1 cellular context compared by ENCODE assay signal in the genomic region with DNA sequence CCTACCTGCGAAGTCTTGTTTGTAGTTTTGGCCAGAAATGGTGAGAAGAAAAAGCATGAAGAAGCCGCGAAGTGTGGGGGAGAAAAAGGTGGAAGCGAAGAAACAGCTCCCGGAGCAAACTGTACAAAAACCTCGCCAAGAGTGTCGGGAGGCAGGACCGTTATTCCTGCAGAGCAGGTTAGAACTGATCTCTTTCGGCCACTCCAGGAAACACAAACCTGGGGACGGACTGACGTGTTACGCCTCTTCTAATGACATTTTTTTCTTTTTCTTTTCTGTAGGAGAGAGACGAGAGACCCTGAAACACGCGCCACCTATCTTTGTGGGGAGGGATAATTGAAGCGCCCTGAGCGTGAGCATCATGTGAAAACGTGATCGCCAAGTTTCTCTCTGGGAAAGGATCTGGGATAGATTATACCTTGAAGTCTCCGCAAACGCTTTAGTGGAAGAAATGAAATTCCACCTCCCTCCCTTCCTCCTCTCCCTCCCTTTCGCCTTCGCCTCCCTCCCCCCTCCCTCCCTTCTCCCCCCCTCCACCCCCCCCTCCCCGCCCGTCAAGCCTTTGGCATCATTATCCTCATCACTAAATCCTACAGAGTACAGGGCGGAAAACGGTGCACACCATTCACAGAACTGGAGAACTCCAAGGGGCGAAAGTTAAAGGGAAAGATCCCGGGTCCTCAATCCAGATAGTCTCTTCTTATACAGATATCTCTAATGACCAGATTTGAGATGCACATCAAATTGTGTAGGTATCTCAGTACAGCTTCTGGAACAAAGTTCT.
TF ChIP-seq lines count a peak whose summit lies in the region.

A gene (minus strand): TSS at position 186 of the 784 bp plus-strand sequence. CDS start 2,769 bp downstream, outside the sequence.

TF ChIP-seq in K562, 482 proteins besides CTCF, POLR2A, EP300 and RAD21 (continued from another document and continues in another):
- TF ChIP-seq NCOR1 (IDR thresholded peaks at IDR 0.05) (peak; percentile 54), TAF7 (tag; IDR thresholded peaks at IDR 0.05) (peak; percentile 89), TBP (optimal IDR thresholded peaks at IDR 0.05; ENCODE audit: low read depth, low read length) (peak; percentile 96), CREM (IDR thresholded peaks at IDR 0.05; ENCODE audit: low read depth) (peak; percentile 90), RNF2 (IDR thresholded peaks at IDR 0.05) (peak; percentile 88), LEF1 (IDR thresholded peaks at IDR 0.05) (peak; percentile 77; the same call in 1 of the 2 replicates), KAT7 (CRISPR knock-in tag; IDR thresholded peaks at IDR 0.05; ENCODE audit: borderline replicate concordance) (peak; percentile 76; the same call in 1 of the 2 replicates), GTF2A2 (tag; IDR thresholded peaks at IDR 0.05) (no peak), ATF1 (CRISPR knock-in tag; IDR thresholded peaks at IDR 0.05) (no peak), ATF1 (tag; IDR thresholded peaks at IDR 0.05) (peak; percentile 86), NUFIP1 (IDR thresholded peaks at IDR 0.05; ENCODE audit: partially characterized antibody) (peak; percentile 77), ZC3H4 (CRISPR knock-in tag; IDR thresholded peaks at IDR 0.05; ENCODE audit: borderline replicate concordance) (no peak), SP2 (IDR thresholded peaks at IDR 0.05; ENCODE audit: extremely low read depth, low read depth, low read length, poor library complexity, severe bottlenecking) (no peak), CBFA2T2 (conservative IDR thresholded peaks at IDR 0.05) (0 out of 2 replicates have a peak, but pooled peaks have one; percentile 7), GTF2F1 (IDR thresholded peaks at IDR 0.05; ENCODE audit: low read depth, low read length) (peak; percentile 38; the same call in 1 of the 2 replicates), EP400 (IDR thresholded peaks at IDR 0.05) (peak; percentile 68), RCOR1 (IDR thresholded peaks at IDR 0.05; ENCODE audit: borderline replicate concordance in 1 of 2, low read depth in 2 of 2, low read length in 2 of 2) (peak in 1 of 2 experiments; percentile 90; a peak in 2 of 4 replicates), MCM7 (IDR thresholded peaks at IDR 0.05) (no peak), SMARCE1 (IDR thresholded peaks at IDR 0.05) (peak; percentile 31; the same call in 1 of the 2 replicates), ZNF354B (CRISPR knock-in tag; IDR thresholded peaks at IDR 0.05) (no peak), ZSCAN29 (IDR thresholded peaks at IDR 0.05) (0 out of 2 replicates have a peak, but pooled peaks have one; percentile 43), COPS2 (conservative IDR thresholded peaks at IDR 0.05) (no peak), MTA1 (IDR thresholded peaks at IDR 0.05; ENCODE audit: borderline replicate concordance) (peak; percentile 33; the same call in 1 of the 2 replicates), TEAD4 (IDR thresholded peaks at IDR 0.05; ENCODE audit: low read length) (peak; percentile 71), TEAD4 (CRISPR knock-in tag; IDR thresholded peaks at IDR 0.05; ENCODE audit: borderline replicate concordance) (no peak), PML (IDR thresholded peaks at IDR 0.05; ENCODE audit: low read length) (peak; percentile 87), LARP7 (IDR thresholded peaks at IDR 0.05) (peak; percentile 94; the same call in 1 of the 2 replicates), KLF16 (IDR thresholded peaks at IDR 0.05) (peak; percentile 65; the same call in 1 of the 2 replicates), RB1 (IDR thresholded peaks at IDR 0.05; ENCODE audit: low read depth) (peak; percentile 49), NR2C2 (CRISPR knock-in tag; IDR thresholded peaks at IDR 0.05) (no peak), NR2C2 (tag; IDR thresholded peaks at IDR 0.05) (0 out of 2 replicates have a peak, but pooled peaks have one; percentile 35), PCBP2 (IDR thresholded peaks at IDR 0.05; ENCODE audit: low read depth, low read length, poor library complexity, severe bottlenecking) (peak; percentile 85), ZNF644 (tag; IDR thresholded peaks at IDR 0.05; ENCODE audit: low read depth) (no peak), DPF2 (IDR thresholded peaks at IDR 0.05) (peak; percentile 47), ZEB2 (IDR thresholded peaks at IDR 0.05) (peak; percentile 73; the same call in 1 of the 2 replicates), RBM39 (optimal IDR thresholded peaks at IDR 0.05; ENCODE audit: low read depth, low read length) (peak; percentile 95), CHCHD3 (CRISPR knock-in tag; IDR thresholded peaks at IDR 0.05) (no peak), ZNF24 (IDR thresholded peaks at IDR 0.05) (peak; percentile 73), ZNF384 (IDR thresholded peaks at IDR 0.05; ENCODE audit: low read depth, low read length) (peak; percentile 98)
- TF ChIP-seq, protein P1, sequence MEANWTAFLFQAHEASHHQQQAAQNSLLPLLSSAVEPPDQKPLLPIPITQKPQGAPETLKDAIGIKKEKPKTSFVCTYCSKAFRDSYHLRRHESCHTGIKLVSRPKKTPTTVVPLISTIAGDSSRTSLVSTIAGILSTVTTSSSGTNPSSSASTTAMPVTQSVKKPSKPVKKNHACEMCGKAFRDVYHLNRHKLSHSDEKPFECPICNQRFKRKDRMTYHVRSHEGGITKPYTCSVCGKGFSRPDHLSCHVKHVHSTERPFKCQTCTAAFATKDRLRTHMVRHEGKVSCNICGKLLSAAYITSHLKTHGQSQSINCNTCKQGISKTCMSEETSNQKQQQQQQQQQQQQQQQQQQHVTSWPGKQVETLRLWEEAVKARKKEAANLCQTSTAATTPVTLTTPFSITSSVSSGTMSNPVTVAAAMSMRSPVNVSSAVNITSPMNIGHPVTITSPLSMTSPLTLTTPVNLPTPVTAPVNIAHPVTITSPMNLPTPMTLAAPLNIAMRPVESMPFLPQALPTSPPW (CRISPR knock-in tag; IDR thresholded peaks at IDR 0.05), result peak; percentile 97
- TF ChIP-seq, protein P2, sequence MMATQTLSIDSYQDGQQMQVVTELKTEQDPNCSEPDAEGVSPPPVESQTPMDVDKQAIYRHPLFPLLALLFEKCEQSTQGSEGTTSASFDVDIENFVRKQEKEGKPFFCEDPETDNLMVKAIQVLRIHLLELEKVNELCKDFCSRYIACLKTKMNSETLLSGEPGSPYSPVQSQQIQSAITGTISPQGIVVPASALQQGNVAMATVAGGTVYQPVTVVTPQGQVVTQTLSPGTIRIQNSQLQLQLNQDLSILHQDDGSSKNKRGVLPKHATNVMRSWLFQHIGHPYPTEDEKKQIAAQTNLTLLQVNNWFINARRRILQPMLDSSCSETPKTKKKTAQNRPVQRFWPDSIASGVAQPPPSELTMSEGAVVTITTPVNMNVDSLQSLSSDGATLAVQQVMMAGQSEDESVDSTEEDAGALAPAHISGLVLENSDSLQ (IDR thresholded peaks at IDR 0.05), result peak; percentile 72
- TF ChIP-seq, protein P3, sequence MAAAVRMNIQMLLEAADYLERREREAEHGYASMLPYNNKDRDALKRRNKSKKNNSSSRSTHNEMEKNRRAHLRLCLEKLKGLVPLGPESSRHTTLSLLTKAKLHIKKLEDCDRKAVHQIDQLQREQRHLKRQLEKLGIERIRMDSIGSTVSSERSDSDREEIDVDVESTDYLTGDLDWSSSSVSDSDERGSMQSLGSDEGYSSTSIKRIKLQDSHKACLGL (CRISPR knock-in tag; IDR thresholded peaks at IDR 0.05; ENCODE audit: borderline replicate concordance, poor library complexity, severe bottlenecking), result no peak
- TF ChIP-seq, protein P4, sequence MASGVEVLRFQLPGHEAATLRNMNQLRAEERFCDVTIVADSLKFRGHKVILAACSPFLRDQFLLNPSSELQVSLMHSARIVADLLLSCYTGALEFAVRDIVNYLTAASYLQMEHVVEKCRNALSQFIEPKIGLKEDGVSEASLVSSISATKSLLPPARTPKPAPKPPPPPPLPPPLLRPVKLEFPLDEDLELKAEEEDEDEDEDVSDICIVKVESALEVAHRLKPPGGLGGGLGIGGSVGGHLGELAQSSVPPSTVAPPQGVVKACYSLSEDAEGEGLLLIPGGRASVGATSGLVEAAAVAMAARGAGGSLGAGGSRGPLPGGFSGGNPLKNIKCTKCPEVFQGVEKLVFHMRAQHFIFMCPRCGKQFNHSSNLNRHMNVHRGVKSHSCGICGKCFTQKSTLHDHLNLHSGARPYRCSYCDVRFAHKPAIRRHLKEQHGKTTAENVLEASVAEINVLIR (CRISPR knock-in tag; IDR thresholded peaks at IDR 0.05), result peak; percentile 61; the same call in 1 of the 2 replicates
- TF ChIP-seq, protein P5, sequence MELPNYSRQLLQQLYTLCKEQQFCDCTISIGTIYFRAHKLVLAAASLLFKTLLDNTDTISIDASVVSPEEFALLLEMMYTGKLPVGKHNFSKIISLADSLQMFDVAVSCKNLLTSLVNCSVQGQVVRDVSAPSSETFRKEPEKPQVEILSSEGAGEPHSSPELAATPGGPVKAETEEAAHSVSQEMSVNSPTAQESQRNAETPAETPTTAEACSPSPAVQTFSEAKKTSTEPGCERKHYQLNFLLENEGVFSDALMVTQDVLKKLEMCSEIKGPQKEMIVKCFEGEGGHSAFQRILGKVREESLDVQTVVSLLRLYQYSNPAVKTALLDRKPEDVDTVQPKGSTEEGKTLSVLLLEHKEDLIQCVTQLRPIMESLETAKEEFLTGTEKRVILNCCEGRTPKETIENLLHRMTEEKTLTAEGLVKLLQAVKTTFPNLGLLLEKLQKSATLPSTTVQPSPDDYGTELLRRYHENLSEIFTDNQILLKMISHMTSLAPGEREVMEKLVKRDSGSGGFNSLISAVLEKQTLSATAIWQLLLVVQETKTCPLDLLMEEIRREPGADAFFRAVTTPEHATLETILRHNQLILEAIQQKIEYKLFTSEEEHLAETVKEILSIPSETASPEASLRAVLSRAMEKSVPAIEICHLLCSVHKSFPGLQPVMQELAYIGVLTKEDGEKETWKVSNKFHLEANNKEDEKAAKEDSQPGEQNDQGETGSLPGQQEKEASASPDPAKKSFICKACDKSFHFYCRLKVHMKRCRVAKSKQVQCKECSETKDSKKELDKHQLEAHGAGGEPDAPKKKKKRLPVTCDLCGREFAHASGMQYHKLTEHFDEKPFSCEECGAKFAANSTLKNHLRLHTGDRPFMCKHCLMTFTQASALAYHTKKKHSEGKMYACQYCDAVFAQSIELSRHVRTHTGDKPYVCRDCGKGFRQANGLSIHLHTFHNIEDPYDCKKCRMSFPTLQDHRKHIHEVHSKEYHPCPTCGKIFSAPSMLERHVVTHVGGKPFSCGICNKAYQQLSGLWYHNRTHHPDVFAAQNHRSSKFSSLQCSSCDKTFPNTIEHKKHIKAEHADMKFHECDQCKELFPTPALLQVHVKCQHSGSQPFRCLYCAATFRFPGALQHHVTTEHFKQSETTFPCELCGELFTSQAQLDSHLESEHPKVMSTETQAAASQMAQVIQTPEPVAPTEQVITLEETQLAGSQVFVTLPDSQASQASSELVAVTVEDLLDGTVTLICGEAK (IDR thresholded peaks at IDR 0.05), result peak; percentile 79
- TF ChIP-seq, protein P5 (CRISPR knock-in tag; IDR thresholded peaks at IDR 0.05), result no peak
- TF ChIP-seq, protein P6, sequence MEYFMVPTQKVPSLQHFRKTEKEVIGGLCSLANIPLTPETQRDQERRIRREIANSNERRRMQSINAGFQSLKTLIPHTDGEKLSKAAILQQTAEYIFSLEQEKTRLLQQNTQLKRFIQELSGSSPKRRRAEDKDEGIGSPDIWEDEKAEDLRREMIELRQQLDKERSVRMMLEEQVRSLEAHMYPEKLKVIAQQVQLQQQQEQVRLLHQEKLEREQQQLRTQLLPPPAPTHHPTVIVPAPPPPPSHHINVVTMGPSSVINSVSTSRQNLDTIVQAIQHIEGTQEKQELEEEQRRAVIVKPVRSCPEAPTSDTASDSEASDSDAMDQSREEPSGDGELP (CRISPR knock-in tag; IDR thresholded peaks at IDR 0.05; ENCODE audit: borderline replicate concordance), result peak; percentile 45; the same call in 1 of the 2 replicates
- TF ChIP-seq, protein P7, sequence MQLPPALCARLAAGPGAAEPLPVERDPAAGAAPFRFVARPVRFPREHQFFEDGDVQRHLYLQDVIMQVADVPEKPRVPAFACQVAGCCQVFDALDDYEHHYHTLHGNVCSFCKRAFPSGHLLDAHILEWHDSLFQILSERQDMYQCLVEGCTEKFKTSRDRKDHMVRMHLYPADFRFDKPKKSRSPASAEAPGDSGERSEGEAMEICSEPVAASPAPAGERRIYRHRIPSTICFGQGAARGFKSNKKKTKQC (CRISPR knock-in tag; IDR thresholded peaks at IDR 0.05), result peak; percentile 68; the same call in 1 of the 2 replicates
- TF ChIP-seq, protein P8, sequence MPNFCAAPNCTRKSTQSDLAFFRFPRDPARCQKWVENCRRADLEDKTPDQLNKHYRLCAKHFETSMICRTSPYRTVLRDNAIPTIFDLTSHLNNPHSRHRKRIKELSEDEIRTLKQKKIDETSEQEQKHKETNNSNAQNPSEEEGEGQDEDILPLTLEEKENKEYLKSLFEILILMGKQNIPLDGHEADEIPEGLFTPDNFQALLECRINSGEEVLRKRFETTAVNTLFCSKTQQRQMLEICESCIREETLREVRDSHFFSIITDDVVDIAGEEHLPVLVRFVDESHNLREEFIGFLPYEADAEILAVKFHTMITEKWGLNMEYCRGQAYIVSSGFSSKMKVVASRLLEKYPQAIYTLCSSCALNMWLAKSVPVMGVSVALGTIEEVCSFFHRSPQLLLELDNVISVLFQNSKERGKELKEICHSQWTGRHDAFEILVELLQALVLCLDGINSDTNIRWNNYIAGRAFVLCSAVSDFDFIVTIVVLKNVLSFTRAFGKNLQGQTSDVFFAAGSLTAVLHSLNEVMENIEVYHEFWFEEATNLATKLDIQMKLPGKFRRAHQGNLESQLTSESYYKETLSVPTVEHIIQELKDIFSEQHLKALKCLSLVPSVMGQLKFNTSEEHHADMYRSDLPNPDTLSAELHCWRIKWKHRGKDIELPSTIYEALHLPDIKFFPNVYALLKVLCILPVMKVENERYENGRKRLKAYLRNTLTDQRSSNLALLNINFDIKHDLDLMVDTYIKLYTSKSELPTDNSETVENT (CRISPR knock-in tag; IDR thresholded peaks at IDR 0.05), result peak; percentile 77
